In genomic region chr22:17921871-17922821, GRCh38 we compare ENCODE assay signal across 9 cellular contexts.
DNase-seq lines count a peak whose midpoint lies in the region; ATAC-seq and TF ChIP-seq lines count a peak whose summit lies in the region.
"Had no signal": no experiment of that assay in that cellular context is flagged by ENCODE, and none has a peak within 500 bp of the region (broad histone marks: within the 10 kb centered on the region; RNA-seq: fewer than 3 reads in every experiment).

No MANE protein-coding gene starts in this region.

- H3K4me1 ChIP-seq in H9 (ENCODE audit: insufficient read depth, low read length), result peaks cover 16% of the 10 kb centered on the region; the same call in 1 of the 2 replicates

- no peaks in the 10 kb centered on the region for H3K9me3 Mint-ChIP-seq in H9

- H4K8ac ChIP-seq in H9 (replicated peaks; ENCODE audit: insufficient read length, low read depth, low read length), result no peak overlapping the region

- H3K79me1 ChIP-seq in H9 (ENCODE audit: insufficient read depth, low read depth, low read length, poor library complexity, severe bottlenecking), result peaks cover 8% of the 10 kb centered on the region

- no peak for TF ChIP-seq CTCF in H9 (conservative IDR thresholded peaks at IDR 0.05)

- peak overlapping the region; percentile 29 to 63; a peak in 4 of 5 replicates for H3K4me3 Mint-ChIP-seq in H9

- no CpG with 5 or more reads among the region's 14 CpGs for WGBS in H9 (ENCODE audit: extremely low coverage, insufficient read length, low lambda C conversion rate)

- TF ChIP-seq POLR2A in GM18505 (IDR thresholded peaks at IDR 0.05; ENCODE audit: borderline replicate concordance, extremely low read depth, insufficient read depth, insufficient read length), result no peak

- no peak overlapping the region for H2AK5ac ChIP-seq in H9 (ENCODE audit: insufficient read length, low read length)

- peaks cover 2% of the 10 kb centered on the region; the same call in 1 of the 2 replicates for H3K79me2 ChIP-seq in H9 (ENCODE audit: insufficient read depth, low read length)

- H3K23me2 ChIP-seq in H9 (ENCODE audit: insufficient read length, low read depth, low read length, poor library complexity, severe bottlenecking), result peaks cover 5% of the 10 kb centered on the region

- H3K27me3 Mint-ChIP-seq in H9 (ENCODE audit: low read depth), result no peaks in the 10 kb centered on the region

- peak overlapping the region; percentile 43 for H3K18ac ChIP-seq in H9 (ENCODE audit: insufficient read length, low read depth, low read length)

- H3K27ac ChIP-seq in H9 (ENCODE audit: insufficient read length, low read depth, low read length), result peak overlapping the region; percentile 67

- H3K4me1 Mint-ChIP-seq in H9, result peaks cover 59 to 69% of the 10 kb centered on the region in 2 experiments

- no peak overlapping the region for H3K14ac ChIP-seq in H9 (ENCODE audit: insufficient read depth, low read length)

- H2BK5ac ChIP-seq in H9 (ENCODE audit: insufficient read length, low read length), result no peak overlapping the region

- H2BK20ac ChIP-seq in H9 (ENCODE audit: low read depth, low read length, poor library complexity, severe bottlenecking), result no peak overlapping the region

- H3K9me3 ChIP-seq in H9 (ENCODE audit: control insufficient read depth, low read depth, low read length), result no peaks in the 10 kb centered on the region

- peak overlapping the region; percentile 59 for H3K4me2 ChIP-seq in H9 (ENCODE audit: insufficient read depth, insufficient read length, low read length)

- H3K4ac ChIP-seq in H9 (ENCODE audit: low read depth, low read length), result no peak overlapping the region

- H4K20me1 ChIP-seq in H9 (ENCODE audit: control insufficient read depth, insufficient read depth, insufficient read length), result no peaks in the 10 kb centered on the region

- no peak overlapping the region for H2AFZ ChIP-seq in H9 (ENCODE audit: low read length)

- no peak overlapping the region for H4K5ac ChIP-seq in H9 (ENCODE audit: insufficient read length, low read depth, low read length)

- H2BK12ac ChIP-seq in H9 (ENCODE audit: insufficient read length, low read depth, low read length), result no peak overlapping the region

- no peak for ATAC-seq in GM18505 (IDR thresholded peaks at IDR 0.05; ENCODE audit: unreplicated experiment)
- no peak for ATAC-seq in HG03565 (IDR thresholded peaks at IDR 0.05; ENCODE audit: unreplicated experiment)

- H3K27ac Mint-ChIP-seq in H9, result peak overlapping the region; percentile 71 to 93 (median 76); a peak in 6 of 7 replicates

- H3K9ac ChIP-seq in H9 (ENCODE audit: extremely low read depth, insufficient read length, low read length), result no peak overlapping the region

- H4K91ac ChIP-seq in H9 (ENCODE audit: insufficient read length, low read depth, low read length), result no peak overlapping the region

- no peaks in the 10 kb centered on the region for H3K36me3 Mint-ChIP-seq in H9 (ENCODE audit: insufficient read depth in 1 of 3, low read depth in 3 of 3)

- H2BK15ac ChIP-seq in H9 (ENCODE audit: low read depth, low read length), result no peak overlapping the region

- H3K56ac ChIP-seq in H9 (ENCODE audit: insufficient read length, low read depth, low read length), result no peak overlapping the region

- H2BK120ac ChIP-seq in H9 (ENCODE audit: low read depth, low read length, poor library complexity, severe bottlenecking), result no peak overlapping the region

- DNase-seq in H9 (peak; percentile 95), astrocyte of the hippocampus (ENCODE audit: low read depth, low spot score) (peak; percentile 74), iPS DF 19.7 (ENCODE audit: low read depth, low spot score) (peak; percentile 76), putamen (ENCODE audit: low spot score) (peak; percentile 47), activated T-cell treated with anti-CD3 and anti-CD28 coated beads for 4 hours (no peak), NCI-H774 (lab: John Stamatoyannopoulos, UW) (no peak)
- DNase-seq: COR-L47 had no signal

- no peak overlapping the region for H3T11ph ChIP-seq in H9 (ENCODE audit: low read length)

- H3K23ac ChIP-seq in H9 (ENCODE audit: insufficient read length, low read depth, low read length), result no peak overlapping the region

- no peaks in the 10 kb centered on the region for H3K27me3 ChIP-seq in H9 (ENCODE audit: insufficient read depth, low read length)

Comparison
In these comparisons a context has a peak if more than half of its experiments do, and no peak if none do; other contexts are left out.
1. DNase-seq: peak in H9 (single experiment), astrocyte of the hippocampus (single experiment), iPS DF 19.7 (single experiment) and putamen (single experiment); none in activated T-cell treated with anti-CD3 and anti-CD28 coated beads for 4 hours (single experiment) and NCI-H774 (single experiment).